1 cellular context compared by ENCODE assay signal in genomic region chr7:128299109-128299514, GRCh38.
TF ChIP-seq lines count a peak whose summit lies in the region.

No MANE protein-coding gene starts in this region.

TF ChIP-seq in GM23338, 12 proteins besides CTCF, POLR2A, EP300 and RAD21:
- TF ChIP-seq ZNF462 (CRISPR knock-in tag; IDR thresholded peaks at IDR 0.05) = no peak
- no peak for TF ChIP-seq ZNF114 (CRISPR knock-in tag; IDR thresholded peaks at IDR 0.05)
TF ChIP-seq in GM23338: peak in this region for 0.
